8 cellular contexts compared by ENCODE assay signal in the genomic region with DNA sequence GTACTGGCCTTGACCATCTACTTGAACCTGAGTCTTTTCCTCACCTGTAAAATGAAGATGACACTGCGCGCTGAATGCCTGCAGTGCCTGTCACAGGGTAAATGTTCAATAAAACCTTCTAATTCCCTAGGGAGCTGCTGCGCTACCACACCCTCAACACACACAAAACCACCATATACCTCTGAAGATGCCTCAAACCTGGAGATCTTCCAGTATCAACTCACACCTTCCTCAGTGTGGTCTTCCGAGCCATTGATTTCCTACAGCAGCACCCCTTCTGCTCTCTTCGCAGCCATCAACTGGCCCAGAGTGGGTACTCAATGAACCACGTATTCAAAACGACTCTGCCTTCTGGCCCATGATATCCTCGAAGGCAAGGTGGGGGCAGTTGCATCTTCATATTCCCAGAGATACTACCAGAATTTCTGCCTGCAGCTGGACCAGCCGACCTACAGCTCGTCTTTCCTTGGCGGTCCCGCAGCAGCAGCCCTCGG. TPM values are rescaled to one million over a fixed set of nuclear protein-coding genes. Genes with fewer than 3 reads are reported as not detected.
DNase-seq lines count a peak whose midpoint lies in the region; ATAC-seq and TF ChIP-seq lines count a peak whose summit lies in the region.

No MANE protein-coding gene starts in this region.

- no peaks in the 10 kb centered on the region for H3K9me3 Mint-ChIP-seq in activated T-cell treated with anti-CD3 and anti-CD28 coated beads, Interleukin-2, amount 50 U/mL, for 24 hours

- H3K79me2 ChIP-seq in fibroblast of lung (ENCODE audit: control insufficient read depth, insufficient read depth, low read length) = peaks cover 53% of the 10 kb centered on the region

- TF ChIP-seq CTCF in RWPE2 (IDR thresholded peaks at IDR 0.05; ENCODE audit: poor library complexity, severe bottlenecking) = no peak
- TF ChIP-seq CTCF in fibroblast of lung (conservative IDR thresholded peaks at IDR 0.05 in 1 of 2, IDR thresholded peaks at IDR 0.05 in 1 of 2; ENCODE audit: low read depth in 1 of 2, low read length in 2 of 2) = no peak

- H2AFZ ChIP-seq in fibroblast of lung (ENCODE audit: low read length) = no peak overlapping the region

- ATAC-seq in RWPE2 (ENCODE audit: low read depth) (no peak), sciatic nerve (peak; percentile 14)

- H3K36me3 Mint-ChIP-seq in activated T-cell treated with anti-CD3 and anti-CD28 coated beads, Interleukin-2, amount 50 U/mL, for 24 hours (ENCODE audit: low read depth) = peaks cover 60% of the 10 kb centered on the region

- H3K27ac ChIP-seq in RWPE2 (ENCODE audit: poor library complexity, severe bottlenecking) (peak overlapping the region; percentile 72), fibroblast of lung (ENCODE audit: insufficient read depth, low read length) (peak overlapping the region; percentile 88)

- H3K4me2 ChIP-seq in fibroblast of lung (ENCODE audit: extremely low read depth, insufficient read depth, low read length) = peak overlapping the region; percentile 97

- H3K27me3 Mint-ChIP-seq in activated T-cell treated with anti-CD3 and anti-CD28 coated beads, Interleukin-2, amount 50 U/mL, for 24 hours = no peaks in the 10 kb centered on the region

- H3K4me3 Mint-ChIP-seq in activated T-cell treated with anti-CD3 and anti-CD28 coated beads, Interleukin-2, amount 50 U/mL, for 24 hours = peak overlapping the region; percentile 96

- H3K9ac ChIP-seq in fibroblast of lung (ENCODE audit: insufficient read depth, low read length) = peak overlapping the region; percentile 74

- H3K4me3 ChIP-seq in RWPE2 (ENCODE audit: severe bottlenecking) (peak overlapping the region; percentile 81), fibroblast of lung (replicated peaks in 1 of 4; ENCODE audit: control extremely low read depth in 1 of 4, insufficient read depth in 1 of 4, low read depth in 3 of 4, low read length in 4 of 4) (peak overlapping the region; percentile 42 to 100 (median 89))

- H3K27ac Mint-ChIP-seq in activated T-cell treated with anti-CD3 and anti-CD28 coated beads, Interleukin-2, amount 50 U/mL, for 24 hours = peak overlapping the region; percentile 100

- H3K9me3 ChIP-seq in RWPE2 (ENCODE audit: severe bottlenecking) (no peaks in the 10 kb centered on the region), fibroblast of lung (ENCODE audit: control insufficient read depth, insufficient read depth, low read depth, low read length) (no peaks in the 10 kb centered on the region)

- peaks cover 55% of the 10 kb centered on the region for H3K36me3 ChIP-seq in RWPE2 (ENCODE audit: low read depth)
- peaks cover 35% of the 10 kb centered on the region for H3K36me3 ChIP-seq in fibroblast of lung (ENCODE audit: control insufficient read depth, insufficient read depth, low read length)

- DNase-seq in activated T-cell treated with anti-CD3 and anti-CD28 coated beads, Interleukin-2, amount 50 U/mL, for 24 hours = no peak
- no peak for DNase-seq in activated T-cell treated with anti-CD3 and anti-CD28 coated beads, Interleukin-2, amount 50 U/mL, for 48 hours
- DNase-seq in RWPE2 (ENCODE audit: low spot score) (no peak), fibroblast of lung (ENCODE audit: low read depth in 2 of 2) (no peak), sciatic nerve (ENCODE audit: low spot score) (no peak), NCI-H2171 treated with DMSO at 0.1 percent for 48 hours (lab: John Stamatoyannopoulos, UW) (no peak), NCI-H345 (lab: John Stamatoyannopoulos, UW) (no peak), NCI-H1092 (lab: John Stamatoyannopoulos, UW) (no peak)

- H3K4me1 ChIP-seq in RWPE2 (ENCODE audit: insufficient read depth, poor library complexity, severe bottlenecking) (peaks cover 21% of the 10 kb centered on the region), fibroblast of lung (ENCODE audit: control insufficient read depth, extremely low read depth, insufficient read depth, low read length) (peaks cover 19% of the 10 kb centered on the region)

- peaks cover 51% of the 10 kb centered on the region for H3K4me1 Mint-ChIP-seq in activated T-cell treated with anti-CD3 and anti-CD28 coated beads, Interleukin-2, amount 50 U/mL, for 24 hours (ENCODE audit: low read depth)

- H4K20me1 ChIP-seq in fibroblast of lung (ENCODE audit: control insufficient read depth, extremely low read depth, insufficient read depth, low read length) = peaks cover 6% of the 10 kb centered on the region

- H3K27me3 ChIP-seq in RWPE2 (ENCODE audit: insufficient read depth, poor library complexity, severe bottlenecking) (no peaks in the 10 kb centered on the region), fibroblast of lung (ENCODE audit: control insufficient read depth, insufficient read depth, low read length) (peaks cover 2% of the 10 kb centered on the region)

- intact Hi-C loops in sciatic nerve (cut with DNase I) = no loop called here

RNA-seq across cellular contexts. Expression of gene RPL32, which starts 0.7 kb away (rescaled TPM):
- total RNA-seq in fibroblast of lung (1,141 and 1,244 TPM in 2 replicates), sciatic nerve (1,417 TPM)
- polyA plus RNA-seq in fibroblast of lung = 1,855 and 2,018 TPM in 2 replicates
- polyA plus RNA-seq in fibroblast of lung (2012) = 2,758 and 2,760 TPM in 2 replicates
- polyA minus RNA-seq in fibroblast of lung (ENCODE audit: low replicate concordance) = 351 and 379 TPM in 2 replicates

RNA-seq across cellular contexts. Expression of gene CAND2, which starts 44.2 kb away (rescaled TPM):
- total RNA-seq in fibroblast of lung (12.1 and 16.7 TPM in 2 replicates), sciatic nerve (16.8 TPM)
- 1.6 and 2.5 TPM in 2 replicates for polyA plus RNA-seq in fibroblast of lung
- polyA plus RNA-seq in fibroblast of lung (2012) = 2.5 and 3.6 TPM in 2 replicates
- 10.4 and 19.5 TPM in 2 replicates for polyA minus RNA-seq in fibroblast of lung (ENCODE audit: low replicate concordance)
